In the genomic region with DNA sequence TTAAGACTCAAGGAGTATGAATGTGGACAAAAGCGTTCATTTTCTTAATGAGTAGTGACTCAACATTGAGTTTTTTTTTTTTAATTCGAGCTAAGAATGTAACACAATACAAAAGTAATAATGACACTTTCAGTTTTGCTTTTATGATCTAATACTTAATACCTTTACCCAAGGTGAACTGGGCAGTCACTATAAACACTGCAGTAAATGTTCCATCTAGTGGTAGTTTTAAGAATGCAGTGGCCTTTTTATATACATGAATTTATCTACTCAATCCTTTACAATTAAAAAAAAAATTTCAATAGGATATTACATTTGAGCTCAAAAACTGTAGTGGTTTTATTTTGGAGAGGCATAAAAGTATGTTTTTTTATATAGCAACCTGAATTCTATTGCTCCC, we compare ENCODE assay signal across 9 cellular contexts. TPM values are rescaled to one million over a fixed set of nuclear protein-coding genes. Genes with fewer than 3 reads are reported as not detected.
DNase-seq lines count a peak whose midpoint lies in the region; ATAC-seq and TF ChIP-seq lines count a peak whose summit lies in the region.
"Had no signal": no experiment of that assay in that cellular context is flagged by ENCODE, and none has a peak within 500 bp of the region (broad histone marks: within the 10 kb centered on the region; RNA-seq: fewer than 3 reads in every experiment).

No MANE protein-coding gene starts in this region.

- H3K27ac Mint-ChIP-seq in mesothelial cell of epicardium: no peak overlapping the region

- H3K4me3 Mint-ChIP-seq in mesothelial cell of epicardium: no peak overlapping the region

- no peaks in the 10 kb centered on the region for H3K9me3 Mint-ChIP-seq in mesothelial cell of epicardium

- H3K27me3 Mint-ChIP-seq in mesothelial cell of epicardium (ENCODE audit: low read depth): no peaks in the 10 kb centered on the region

- H3K27ac ChIP-seq in 22Rv1: no peak overlapping the region

- peaks cover 20% of the 10 kb centered on the region for H3K36me3 Mint-ChIP-seq in mesothelial cell of epicardium

- TF ChIP-seq CTCF in 22Rv1 (IDR thresholded peaks at IDR 0.05): peak; percentile 49; the same call in 1 of the 2 replicates
- peak; percentile 51 for TF ChIP-seq CTCF in GM12873 (IDR thresholded peaks at IDR 0.05; ENCODE audit: insufficient read depth, low read depth, low read length, missing control alignments)
- peak; percentile 60 for TF ChIP-seq CTCF in LNCAP (IDR thresholded peaks at IDR 0.05)
- TF ChIP-seq CTCF in astrocyte of the spinal cord (IDR thresholded peaks at IDR 0.05; ENCODE audit: low read depth, low read length): peak; percentile 49
- peak; percentile 78 for TF ChIP-seq CTCF in mesothelial cell of epicardium (IDR thresholded peaks at IDR 0.05; ENCODE audit: unreplicated experiment)

- in situ Hi-C loops in astrocyte of the spinal cord (cut with HindIII; ENCODE audit: low sequenced_read_pairs): no loop called here

- ATAC-seq in GM19397 (IDR thresholded peaks at IDR 0.05; ENCODE audit: unreplicated experiment): no peak

- DNase-seq in astrocyte of the spinal cord (ENCODE audit: low read depth, low spot score) (peak; percentile 17), mesothelial cell of epicardium (ENCODE audit: low spot score in 2 of 2, unreplicated experiment in 2 of 2) (no peak), GM19238 (ENCODE audit: insufficient read length, low spot score) (no peak), NOMO-1 treated with DMSO at 0.1 percent for 48 hours (lab: John Stamatoyannopoulos, UW; ENCODE audit: unreplicated experiment) (no peak)

- no peak overlapping the region for H3K4me3 ChIP-seq in astrocyte of the spinal cord (ENCODE audit: low read depth, low read length)
- H3K4me3 ChIP-seq: HAP-1 had no signal

- peaks cover 14% of the 10 kb centered on the region for H3K4me1 Mint-ChIP-seq in mesothelial cell of epicardium

RNA-seq across cellular contexts. Expression of gene PDK3, which starts 33.9 kb away (rescaled TPM):
- total RNA-seq in mesothelial cell of epicardium: 23.4 to 26.0 TPM (median 25.5 TPM) in 3 replicates
